Comparison of ENCODE assay signal across 13 cellular contexts in genomic region chr4:98641393-98641792, GRCh38.
"Had no signal": no experiment of that assay in that cellular context is flagged by ENCODE, and none has a peak within 500 bp of the region (broad histone marks: within the 10 kb centered on the region; RNA-seq: fewer than 3 reads in every experiment).

No MANE protein-coding gene starts in this region.

- H3K36me3 ChIP-seq: gastrocnemius medialis, thoracic aorta had no signal

- H3K9me3 ChIP-seq: adrenal gland, gastrocnemius medialis, thoracic aorta had no signal

- H3K27me3 Mint-ChIP-seq: activated T-helper 17 cell treated with anti-CD3 and anti-CD28 coated beads, Interleukin-2, amount 50 U/mL, for 72 hours; stimulated activated naive CD8-positive, alpha-beta T cell treated with anti-CD3 and anti-CD28 coated beads, Interleukin-15, amount 100 ng/mL, for 72 hours had no signal

- H3K4me1 ChIP-seq: adrenal gland, gastrocnemius medialis had no signal

- H3K4me3 Mint-ChIP-seq: activated T-helper 17 cell treated with anti-CD3 and anti-CD28 coated beads, Interleukin-2, amount 50 U/mL, for 72 hours; stimulated activated naive CD8-positive, alpha-beta T cell treated with anti-CD3 and anti-CD28 coated beads, Interleukin-15, amount 100 ng/mL, for 72 hours had no signal

- ATAC-seq: activated T-helper 17 cell treated with anti-CD3 and anti-CD28 coated beads, Interleukin-2, amount 50 U/mL, for 72 hours; gastrocnemius medialis; stimulated activated naive CD8-positive, alpha-beta T cell treated with anti-CD3 and anti-CD28 coated beads, Interleukin-15, amount 100 ng/mL, for 72 hours had no signal

- H3K27me3 ChIP-seq: adrenal gland, gastrocnemius medialis had no signal

- H3K27ac ChIP-seq: adrenal gland, coronary artery, gastrocnemius medialis, thoracic aorta had no signal

- H3K4me3 ChIP-seq: adrenal gland, coronary artery, gastrocnemius medialis, thoracic aorta had no signal

- DNase-seq: activated CD4-positive, alpha-beta T cell treated with anti-CD3 and anti-CD28 coated beads, Interleukin-2, amount 50 U/mL, for 1 hour; activated naive CD4-positive, alpha-beta T cell treated with anti-CD3 and anti-CD28 coated beads, Interleukin-2, amount 50 U/mL, for 16 hours; activated T-cell treated with anti-CD3 and anti-CD28 coated beads for 4 hours; adrenal gland; caudate nucleus; effector CD8-positive, alpha-beta T cell; gastrocnemius medialis; retina; stimulated activated CD4-positive, alpha-beta T cell treated with anti-CD3 and anti-CD28 coated beads, Interleukin-4, amount 100 ng/mL, for 4 hours; stimulated activated naive CD8-positive, alpha-beta T cell treated with anti-CD3 and anti-CD28 coated beads, Interleukin-15, amount 100 ng/mL, for 72 hours had no signal

- H3K27ac Mint-ChIP-seq: activated T-helper 17 cell treated with anti-CD3 and anti-CD28 coated beads, Interleukin-2, amount 50 U/mL, for 72 hours; stimulated activated naive CD8-positive, alpha-beta T cell treated with anti-CD3 and anti-CD28 coated beads, Interleukin-15, amount 100 ng/mL, for 72 hours had no signal

- H3K9me3 Mint-ChIP-seq: activated T-helper 17 cell treated with anti-CD3 and anti-CD28 coated beads, Interleukin-2, amount 50 U/mL, for 72 hours; stimulated activated naive CD8-positive, alpha-beta T cell treated with anti-CD3 and anti-CD28 coated beads, Interleukin-15, amount 100 ng/mL, for 72 hours had no signal
